Comparison of ENCODE assay signal across 22 cellular contexts in genomic region chr2:128016620-128017019, GRCh38. TPM values are rescaled to one million over a fixed set of nuclear protein-coding genes. Genes with fewer than 3 reads are reported as not detected.
A peak's percentile ranks its signal among the peaks of the same experiment; 100 is the strongest.
DNase-seq lines count a peak whose midpoint lies in the region; FAIRE-seq and TF ChIP-seq lines count a peak whose summit lies in the region.
"Had no signal": no experiment of that assay in that cellular context is flagged by ENCODE, and none has a peak within 500 bp of the region (broad histone marks: within the 10 kb centered on the region; RNA-seq: fewer than 3 reads in every experiment).

No MANE protein-coding gene starts in this region.

- H3K27ac Mint-ChIP-seq in astrocyte (ENCODE audit: unreplicated experiment): no peak overlapping the region
- peak overlapping the region in 1 of 8 donors; percentile 29 for H3K27ac Mint-ChIP-seq in CD8-positive, alpha-beta memory T cell
- H3K27ac Mint-ChIP-seq: CD4-positive, alpha-beta T cell; HFFc6 had no signal

- no peaks in the 10 kb centered on the region for H3K4me1 Mint-ChIP-seq in astrocyte (ENCODE audit: low read depth, unreplicated experiment)
- H3K4me1 Mint-ChIP-seq in CD8-positive, alpha-beta memory T cell: peaks cover 2% of the 10 kb centered on the region in 3 donors

- no peak overlapping the region for H3K9ac ChIP-seq in astrocyte (ENCODE audit: low read length)
- H3K9ac ChIP-seq in fibroblast of lung (ENCODE audit: insufficient read depth, low read length): no peak overlapping the region

- no peaks in the 10 kb centered on the region for H3K27me3 Mint-ChIP-seq in astrocyte (ENCODE audit: low read depth, unreplicated experiment)
- H3K27me3 Mint-ChIP-seq in CD8-positive, alpha-beta memory T cell: no peaks in the 10 kb centered on the region
- H3K27me3 Mint-ChIP-seq: CD4-positive, alpha-beta T cell had no signal

- H3K4me2 ChIP-seq in astrocyte (ENCODE audit: low read length) (no peak overlapping the region), fibroblast of lung (ENCODE audit: extremely low read depth, insufficient read depth, low read length) (no peak overlapping the region)

- no peaks in the 10 kb centered on the region for H3K9me3 Mint-ChIP-seq in astrocyte (ENCODE audit: unreplicated experiment)
- H3K9me3 Mint-ChIP-seq in CD8-positive, alpha-beta memory T cell: no peaks in the 10 kb centered on the region
- H3K9me3 Mint-ChIP-seq: CD4-positive, alpha-beta T cell; HFFc6 had no signal

- no peak for FAIRE-seq in astrocyte (lab: Jason Lieb, UNC)
- no peak for FAIRE-seq in RCC 7860 (lab: Jason Lieb, UNC)
- FAIRE-seq: D721Med, GM12892, GM18507 had no signal

- H3K27ac ChIP-seq in astrocyte (ENCODE audit: low read depth, low read length) (no peak overlapping the region), fibroblast of lung (ENCODE audit: insufficient read depth, low read length) (no peak overlapping the region)
- no peak overlapping the region for H3K27ac ChIP-seq in CD8-positive, alpha-beta memory T cell (ENCODE audit: low read depth, low read length)

- H3K4me3 Mint-ChIP-seq in astrocyte (ENCODE audit: unreplicated experiment): no peak overlapping the region
- no peak overlapping the region for H3K4me3 Mint-ChIP-seq in CD8-positive, alpha-beta memory T cell
- H3K4me3 Mint-ChIP-seq: CD4-positive, alpha-beta T cell; HFFc6 had no signal

- no peak overlapping the region for H2AFZ ChIP-seq in astrocyte (ENCODE audit: low read depth, low read length)
- no peak overlapping the region for H2AFZ ChIP-seq in fibroblast of lung (ENCODE audit: low read length)

- H3K9me3 ChIP-seq in astrocyte (ENCODE audit: insufficient read depth, low read depth, low read length): no peaks in the 10 kb centered on the region
- no peaks in the 10 kb centered on the region for H3K9me3 ChIP-seq in fibroblast of lung (ENCODE audit: control insufficient read depth, insufficient read depth, low read depth, low read length)
- H3K9me3 ChIP-seq in CD8-positive, alpha-beta memory T cell (ENCODE audit: low read length): no peaks in the 10 kb centered on the region

- DNase-seq in astrocyte (ENCODE audit: low read depth) (peak; percentile 14), fibroblast of lung (ENCODE audit: low read depth in 2 of 2) (peak; percentile 34 to 39), medulla oblongata (ENCODE audit: extremely low spot score) (peak; percentile 62), superior temporal gyrus (ENCODE audit: extremely low spot score) (peak; percentile 35), GM10266 (ENCODE audit: extremely low spot score) (no peak), AML-193 (lab: John Stamatoyannopoulos, UW) (no peak), RCC 7860 (ENCODE audit: low spot score) (no peak)
- no peak for DNase-seq in CD8-positive, alpha-beta memory T cell
- DNase-seq: ACHN; CD4-positive, alpha-beta T cell; H7; HFFc6; KBM-7; NCI-H1417; NCI-H187; NCI-H2107; NCI-H524; RPMI8226; SIG-M5 had no signal

- H3K27me3 ChIP-seq in astrocyte (ENCODE audit: insufficient read depth, low read length) (no peaks in the 10 kb centered on the region), fibroblast of lung (ENCODE audit: control insufficient read depth, insufficient read depth, low read length) (no peaks in the 10 kb centered on the region)
- no peaks in the 10 kb centered on the region for H3K27me3 ChIP-seq in CD8-positive, alpha-beta memory T cell (ENCODE audit: insufficient read depth, low read length, poor library complexity, severe bottlenecking)

- TF ChIP-seq CTCF in astrocyte (IDR thresholded peaks at IDR 0.05; ENCODE audit: insufficient read depth, low read depth, low read length): no peak
- no peak for TF ChIP-seq CTCF in fibroblast of lung (conservative IDR thresholded peaks at IDR 0.05 in 1 of 2, IDR thresholded peaks at IDR 0.05 in 1 of 2; ENCODE audit: low read depth in 1 of 2, low read length in 2 of 2)
- no peak for TF ChIP-seq CTCF in GM10266 (IDR thresholded peaks at IDR 0.05; ENCODE audit: control insufficient read depth, insufficient read depth, low read depth, missing control alignments)

- CTCF ChIA-PET in CD8-positive, alpha-beta memory T cell (lab: Charles Lee): no interaction called here

- H3K4me3 ChIP-seq in astrocyte (ENCODE audit: insufficient read depth, low read depth, low read length): no peak overlapping the region
- no peak overlapping the region for H3K4me3 ChIP-seq in fibroblast of lung (replicated peaks in 1 of 4; ENCODE audit: control extremely low read depth in 1 of 4, insufficient read depth in 1 of 4, low read depth in 3 of 4, low read length in 4 of 4)
- no peak overlapping the region for H3K4me3 ChIP-seq in CD8-positive, alpha-beta memory T cell (ENCODE audit: low read length)

- peaks cover 10% of the 10 kb centered on the region for H3K36me3 Mint-ChIP-seq in astrocyte (ENCODE audit: low read depth, unreplicated experiment)
- H3K36me3 Mint-ChIP-seq in CD8-positive, alpha-beta memory T cell: peaks cover 16 to 74% (median 20%) of the 10 kb centered on the region in 3 donors

- H4K20me1 ChIP-seq in astrocyte (ENCODE audit: insufficient read depth, low read length): peaks cover 10% of the 10 kb centered on the region
- H4K20me1 ChIP-seq in fibroblast of lung (ENCODE audit: control insufficient read depth, extremely low read depth, insufficient read depth, low read length): no peaks in the 10 kb centered on the region

- H3K36me3 ChIP-seq in astrocyte (ENCODE audit: insufficient read depth, low read length) (peaks cover 39% of the 10 kb centered on the region), fibroblast of lung (ENCODE audit: control insufficient read depth, insufficient read depth, low read length) (peaks cover 10% of the 10 kb centered on the region)
- H3K36me3 ChIP-seq in CD8-positive, alpha-beta memory T cell (ENCODE audit: insufficient read depth, low read length): peaks cover 42% of the 10 kb centered on the region

- POLR2A ChIA-PET in CD8-positive, alpha-beta memory T cell (lab: Charles Lee): interaction anchor here (0.8 kb wide), 1 partner anchor 11 kb away, joined by 3 read pairs; the partner anchor contains the start of gene SAP130

- peaks cover 5% of the 10 kb centered on the region for H3K79me2 ChIP-seq in astrocyte (ENCODE audit: insufficient read depth, low read length)
- H3K79me2 ChIP-seq in fibroblast of lung (ENCODE audit: control insufficient read depth, insufficient read depth, low read length): no peaks in the 10 kb centered on the region

- H3K4me1 ChIP-seq in astrocyte (ENCODE audit: insufficient read depth, low read length) (no peaks in the 10 kb centered on the region), fibroblast of lung (ENCODE audit: control insufficient read depth, extremely low read depth, insufficient read depth, low read length) (no peaks in the 10 kb centered on the region)
- no peaks in the 10 kb centered on the region for H3K4me1 ChIP-seq in CD8-positive, alpha-beta memory T cell (ENCODE audit: insufficient read depth, low read length)

RNA-seq across cellular contexts. Expression of gene SAP130, which starts 11.2 kb away (rescaled TPM):
- 21.5 and 24.6 TPM in 2 replicates for total RNA-seq in astrocyte
- 2.6 and 4.5 TPM in 2 replicates for total RNA-seq in fibroblast of lung
- 6.7 and 15.5 TPM in 2 replicates for polyA plus RNA-seq in fibroblast of lung
- polyA plus RNA-seq in fibroblast of lung (2012): 12.9 and 20.2 TPM in 2 replicates
- polyA minus RNA-seq in fibroblast of lung (ENCODE audit: low replicate concordance): 51.9 and 86.0 TPM in 2 replicates
- total RNA-seq in CD8-positive, alpha-beta memory T cell: 10 to 100 TPM; 22.3 to 22.9 TPM
- 10.6 TPM for polyA plus RNA-seq in CD8-positive, alpha-beta memory T cell

Comparison
In these comparisons a context has a peak if more than half of its experiments do, and no peak if none do; other contexts are left out.
1. DNase-seq: peak in astrocyte (single experiment), fibroblast of lung (2 of 2), medulla oblongata (single experiment) and superior temporal gyrus (single experiment); none in GM10266 (single experiment), CD8-positive, alpha-beta memory T cell (0 of 5), AML-193 (0 of 2) and RCC 7860 (single experiment).